ENCODE assay signal across 20 cellular contexts in genomic region chr14:33451211-33451610, GRCh38.
DNase-seq lines count a peak whose midpoint lies in the region; ATAC-seq and TF ChIP-seq lines count a peak whose summit lies in the region.
"Had no signal": no experiment of that assay in that cellular context is flagged by ENCODE, and none has a peak within 500 bp of the region (broad histone marks: within the 10 kb centered on the region; RNA-seq: fewer than 3 reads in every experiment).

No MANE protein-coding gene starts in this region.

- no peak overlapping the region for H3K27ac ChIP-seq in right atrium auricular region
- H3K27ac ChIP-seq: C4-2B, Peyer's patch, SJCRH30 had no signal

- peaks cover 0 to 4% (median 0%) of the 10 kb centered on the region in 3 donors for H3K36me3 Mint-ChIP-seq in immature natural killer cell
- H3K36me3 Mint-ChIP-seq: CD8-positive, alpha-beta memory T cell had no signal

- H3K4me3 ChIP-seq in right atrium auricular region: no peak overlapping the region
- H3K4me3 ChIP-seq in choroid plexus epithelial cell (ENCODE audit: low read depth, low read length): no peak overlapping the region
- no peak overlapping the region for H3K4me3 ChIP-seq in retinal pigment epithelial cell (ENCODE audit: low read length)
- H3K4me3 ChIP-seq: MG63, Peyer's patch, SJCRH30 had no signal

- H3K27me3 Mint-ChIP-seq in immature natural killer cell (ENCODE audit: low read depth in 3 of 3): no peaks in the 10 kb centered on the region

- DNase-seq in left ventricle myocardium superior (no peak), right atrium auricular region (ENCODE audit: low spot score) (no peak), choroid plexus epithelial cell (ENCODE audit: low read depth) (peak; percentile 26), retinal pigment epithelial cell (ENCODE audit: low read depth) (peak; percentile 46), OCI-M1 (lab: John Stamatoyannopoulos, UW) (no peak), immature natural killer cell (no peak)
- DNase-seq in stimulated activated CD4-positive, alpha-beta T cell treated with anti-CD3 and anti-CD28 coated beads, Interleukin-1b, Interleukin-23, amount 100 ng/mL, for 48 hours: no peak
- DNase-seq: Calu3; CD8-positive, alpha-beta memory T cell; DMS153; MG63; NCI-H1694 treated with DMSO at 0.1 percent for 48 hours; NCI-H2081 treated with DMSO at 0.1 percent for 48 hours; NCI-H2171 treated with DMSO at 0.1 percent for 48 hours; NCI-H524 treated with DMSO at 0.1 percent for 48 hours; NCI-H82; Peyer's patch; SJCRH30 had no signal

- H3K27me3 ChIP-seq in right atrium auricular region: no peaks in the 10 kb centered on the region
- H3K27me3 ChIP-seq: MG63, Peyer's patch, SJCRH30 had no signal

- TF ChIP-seq CTCF in right atrium auricular region (IDR thresholded peaks at IDR 0.05) (no peak), choroid plexus epithelial cell (conservative IDR thresholded peaks at IDR 0.05; ENCODE audit: low read depth, low read length) (no peak), retinal pigment epithelial cell (conservative IDR thresholded peaks at IDR 0.05; ENCODE audit: low read depth, low read length) (no peak)

- peak; percentile 63 for ATAC-seq in left ventricle myocardium superior
- ATAC-seq: HCT116 had no signal

- peaks cover 0 to 14% of the 10 kb centered on the region in 2 donors for H3K4me1 ChIP-seq in right atrium auricular region

- peaks cover 0 to 24% (median 3%) of the 10 kb centered on the region in 6 donors for H3K9me3 Mint-ChIP-seq in immature natural killer cell

- no peaks in the 10 kb centered on the region for H3K9me3 ChIP-seq in right atrium auricular region
- H3K9me3 ChIP-seq: MG63, Peyer's patch, SJCRH30 had no signal

- no peak overlapping the region for H3K4me3 Mint-ChIP-seq in immature natural killer cell
- H3K4me3 Mint-ChIP-seq: CD8-positive, alpha-beta memory T cell had no signal

- no peak overlapping the region for H3K27ac Mint-ChIP-seq in immature natural killer cell
- H3K27ac Mint-ChIP-seq: CD8-positive, alpha-beta memory T cell had no signal

- H3K4me1 Mint-ChIP-seq in immature natural killer cell: peaks cover 5 to 12% of the 10 kb centered on the region in 2 donors

- intact Hi-C loops in left ventricle myocardium superior (cut with micrococcal nuclease): no loop called here

- H3K36me3 ChIP-seq in right atrium auricular region: no peaks in the 10 kb centered on the region
- H3K36me3 ChIP-seq: MG63, Peyer's patch, SJCRH30 had no signal

Comparison
In these comparisons a context has a peak if more than half of its experiments do, and no peak if none do; other contexts are left out.
1. DNase-seq: peak in choroid plexus epithelial cell (single experiment) and retinal pigment epithelial cell (single experiment); none in left ventricle myocardium superior (single experiment), right atrium auricular region (single experiment), OCI-M1 (single experiment), stimulated activated CD4-positive, alpha-beta T cell treated with anti-CD3 and anti-CD28 coated beads, Interleukin-1b, Interleukin-23, amount 100 ng/mL, for 48 hours (single experiment) and immature natural killer cell (0 of 3).